In genomic region chr11:62958547-62959071, GRCh38 we compare ENCODE assay signal across 11 cellular contexts. TPM values are rescaled to one million over a fixed set of nuclear protein-coding genes. Genes with fewer than 3 reads are reported as not detected.
A peak's percentile ranks its signal among the peaks of the same experiment; 100 is the strongest.
DNase-seq lines count a peak whose midpoint lies in the region; ATAC-seq, FAIRE-seq and TF ChIP-seq lines count a peak whose summit lies in the region.
"Had no signal": no experiment of that assay in that cellular context is flagged by ENCODE, and none has a peak within 500 bp of the region (broad histone marks: within the 10 kb centered on the region; RNA-seq: fewer than 3 reads in every experiment).

No MANE protein-coding gene starts in this region.

- TF ChIP-seq RAD21 in K562 (CRISPR knock-in tag; conservative IDR thresholded peaks at IDR 0.05 in 1 of 2, IDR thresholded peaks at IDR 0.05 in 1 of 2): no peak

- H3K27ac ChIP-seq in K562 (ENCODE audit: extremely low read depth, low read depth, low read length) (no peak overlapping the region), GM23338 (ENCODE audit: low read depth) (no peak overlapping the region)
- H3K27ac ChIP-seq: thyroid gland had no signal

- 0 out of 2 replicates have a peak, but pooled peaks cover 8% of the 10 kb centered on the region for H3K9me2 ChIP-seq in GM23338 (ENCODE audit: insufficient read depth)

- CTCF ChIA-PET in K562 (lab: Yijun Ruan, JAX; ENCODE audit: low intra/inter-chr PET ratio): interaction anchor here (0.6 kb wide), 1 partner anchor 172 kb away, joined by 6 read pairs; the partner anchor contains the start of gene TMEM179B

- no TSS peak for BruUV-seq in K562 (replicated peaks; lab: Mats Ljungman, UMichigan)

- H3K27me3 Mint-ChIP-seq in GM23338 (ENCODE audit: insufficient read depth, low read depth, poor library complexity): peaks cover 13% of the 10 kb centered on the region

- no peak for TF ChIP-seq POLR2A in K562 (conservative IDR thresholded peaks at IDR 0.05)

- H3K4me1 Mint-ChIP-seq in GM23338: no peaks in the 10 kb centered on the region; the same call in 2 of the 3 replicates

- DNase-seq in NCI-H2171 treated with DMSO at 0.1 percent for 48 hours (lab: John Stamatoyannopoulos, UW) (peak; percentile 17), NCI-H2171 (lab: John Stamatoyannopoulos, UW) (no peak), K562 (ENCODE audit: extremely low read depth in 1 of 4, low spot score in 3 of 4) (no peak), kidney tubule cell (ENCODE audit: low spot score) (peak; percentile 53), ureter (ENCODE audit: low spot score) (peak; percentile 55), NCI-H2107 (lab: John Stamatoyannopoulos, UW) (no peak), GM23338 (ENCODE audit: low spot score) (no peak)
- DNase-seq: thyroid gland had no signal

- whole genome bisulfite sequencing in K562 (ENCODE audit: insufficient coverage, low coverage, missing lambda C conversion rate): 1% methylated on average over 8 of the region's 8 CpGs

- no peaks in the 10 kb centered on the region for H3K9me3 ChIP-seq in K562 (replicated peaks; ENCODE audit: control insufficient read depth, insufficient read depth, low read depth, low read length)
- H3K9me3 ChIP-seq: gastroesophageal sphincter, thyroid gland had no signal

- intact Hi-C loops in K562 (cut with micrococcal nuclease): no loop called here

- H3K79me2 ChIP-seq in K562 (ENCODE audit: control insufficient read depth, insufficient read depth, low read length) (no peaks in the 10 kb centered on the region), GM23338 (replicated peaks; ENCODE audit: insufficient read depth) (no peaks in the 10 kb centered on the region)

- POLR2A ChIA-PET in K562 (lab: Yijun Ruan, JAX): interaction anchor here (1.3 kb wide), 1 partner anchor 118 kb away, joined by 3 read pairs; no protein-coding TSS in a partner anchor

- no peak for TF ChIP-seq CTCF in K562 (IDR thresholded peaks at IDR 0.05 in 2 of 3, conservative IDR thresholded peaks at IDR 0.05 in 1 of 3; ENCODE audit: insufficient read depth in 2 of 3, low read depth in 1 of 3, low read length in 3 of 3)
- no peak for TF ChIP-seq CTCF in GM23338 (conservative IDR thresholded peaks at IDR 0.05; ENCODE audit: low read depth in 2 of 2)

- H3K9me1 ChIP-seq in K562 (ENCODE audit: control insufficient read depth, insufficient read depth, low read length): no peaks in the 10 kb centered on the region

- H3K4me2 ChIP-seq in K562 (ENCODE audit: insufficient read depth, low read length): no peak overlapping the region
- no peak overlapping the region for H3K4me2 ChIP-seq in GM23338

- H3K36me3 ChIP-seq in K562 (ENCODE audit: control insufficient read depth, insufficient read depth, low read length) (no peaks in the 10 kb centered on the region), GM23338 (ENCODE audit: insufficient read depth) (no peaks in the 10 kb centered on the region)
- H3K36me3 ChIP-seq: gastroesophageal sphincter, thyroid gland had no signal

- H4K20me1 ChIP-seq in K562 (replicated peaks; ENCODE audit: control insufficient read depth, insufficient read depth, low read length) (no peaks in the 10 kb centered on the region; the same call in 1 of the 2 replicates), GM23338 (replicated peaks; ENCODE audit: insufficient read depth) (no peaks in the 10 kb centered on the region)

- H3K4me3 ChIP-seq in K562: no peak overlapping the region
- no peak overlapping the region for H3K4me3 ChIP-seq in GM23338
- H3K4me3 ChIP-seq: gastroesophageal sphincter, thyroid gland had no signal

- no peaks in the 10 kb centered on the region; the same call in 2 of the 3 replicates for H3K9me3 Mint-ChIP-seq in GM23338
- H3K9me3 Mint-ChIP-seq: activated naive CD4-positive, alpha-beta T cell treated with anti-CD3 and anti-CD28 coated beads, Interleukin-2, amount 50 U/mL, for 72 hours had no signal

- no peak for FAIRE-seq in K562 (lab: Jason Lieb, UNC)

- peaks cover 10 to 14% of the 10 kb centered on the region in 2 experiments; a peak in 4 of 5 replicates for H3K27me3 ChIP-seq in K562 (ENCODE audit: control insufficient read depth in 2 of 2, insufficient read depth in 2 of 2, low read length in 2 of 2)
- no peaks in the 10 kb centered on the region for H3K27me3 ChIP-seq in GM23338 (ENCODE audit: insufficient read depth)
- H3K27me3 ChIP-seq: gastroesophageal sphincter, thyroid gland had no signal

- no peak overlapping the region for H3K9ac ChIP-seq in K562 (ENCODE audit: insufficient read depth in 1 of 2, low read depth in 2 of 2, low read length in 2 of 2)

- no peaks in the 10 kb centered on the region for H3K36me3 Mint-ChIP-seq in GM23338 (ENCODE audit: low read depth)
- H3K36me3 Mint-ChIP-seq: activated naive CD4-positive, alpha-beta T cell treated with anti-CD3 and anti-CD28 coated beads, Interleukin-2, amount 50 U/mL, for 72 hours had no signal

- H3K27ac Mint-ChIP-seq in GM23338: no peak overlapping the region
- H3K27ac Mint-ChIP-seq: activated naive CD4-positive, alpha-beta T cell treated with anti-CD3 and anti-CD28 coated beads, Interleukin-2, amount 50 U/mL, for 72 hours had no signal

- H3F3A ChIP-seq in GM23338 (replicated peaks; ENCODE audit: low read depth): no peaks in the 10 kb centered on the region

- in situ Hi-C loops in K562 (cut with MboI): no loop called here

- H3K4me1 ChIP-seq in K562 (replicated peaks in 1 of 2; ENCODE audit: control insufficient read depth in 2 of 2, insufficient read depth in 2 of 2, low read length in 2 of 2) (peaks cover 0 to 3% of the 10 kb centered on the region in 2 experiments; a peak in 1 of 5 replicates), GM23338 (ENCODE audit: insufficient read depth) (no peaks in the 10 kb centered on the region)

- H2AFZ ChIP-seq in K562 (ENCODE audit: low read depth, low read length): no peak overlapping the region
- no peak overlapping the region for H2AFZ ChIP-seq in GM23338

- no peak for ATAC-seq in K562
- no peak for ATAC-seq in GM23338
- ATAC-seq in GM21447 (IDR thresholded peaks at IDR 0.05; ENCODE audit: unreplicated experiment): no peak
- ATAC-seq: activated naive CD4-positive, alpha-beta T cell treated with anti-CD3 and anti-CD28 coated beads, Interleukin-2, amount 50 U/mL, for 72 hours; gastroesophageal sphincter had no signal

- no peak overlapping the region for H3K4me3 Mint-ChIP-seq in GM23338

- no peak for TF ChIP-seq EP300 in K562 (IDR thresholded peaks at IDR 0.05; ENCODE audit: low read length)

RNA-seq across cellular contexts. Expression of gene SLC22A6, which starts 26.2 kb away (rescaled TPM):
- total RNA-seq in K562 (2011; cell fraction: chromatin; rRNA removed; ENCODE audit: low replicate concordance): not detected in 2 replicates
- total RNA-seq in K562 (2011; cell fraction: nucleolus; rRNA removed): not detected in 2 replicates
- not detected in 2 replicates for total RNA-seq in K562 (2011; cell fraction: nucleoplasm; rRNA removed)
- total RNA-seq in K562 (2014; rRNA removed) (not detected in 2 replicates), K562 (2014; rRNA removed; fragmentation: Illumina TruSeq; extraction: Trizol) (not detected in 2 replicates), K562 (2015; rRNA removed; fragmentation: Illumina TruSeq; extraction: Trizol) (not detected in 2 replicates), K562 (2021) (not detected in 2 replicates), ureter (not detected)
- polyA plus RNA-seq in K562 (2011; rRNA removed) (not detected in 2 replicates), K562 (2014; fragmentation: Illumina TruSeq; extraction: Trizol) (not detected in 2 replicates), K562 (2014; fragmentation: Nextera tagmentation; extraction: Ambion mirVana) (not detected), K562 (2014; rRNA removed) (not detected in 2 replicates), GM23338 (2016; fragmentation: Nextera tagmentation; extraction: Ambion mirVana) (not detected in 2 replicates)
- polyA plus RNA-seq in K562 (2011; cell fraction: cytosol; rRNA removed): not detected in 2 replicates
- polyA plus RNA-seq in K562 (2011; cell fraction: nucleus; rRNA removed): not detected in 2 replicates
- not detected in 2 replicates for polyA plus RNA-seq in K562 (2012)
- not detected in 2 replicates for polyA minus RNA-seq in K562 (2011; rRNA and poly(A)+ RNA removed)
- polyA minus RNA-seq in K562 (2011; cell fraction: cytosol; rRNA and poly(A)+ RNA removed): not detected in 2 replicates
- polyA minus RNA-seq in K562 (2011; cell fraction: nucleus; rRNA and poly(A)+ RNA removed): not detected in 2 replicates
- total RNA-seq in GM23338 (2014; rRNA removed; shearing (Covaris generic)): not detected in 2 replicates
- total RNA-seq: activated naive CD4-positive, alpha-beta T cell treated with anti-CD3 and anti-CD28 coated beads, Interleukin-2, amount 50 U/mL, for 72 hours; gastroesophageal sphincter; thyroid gland had no signal

RNA-seq across cellular contexts. Expression of gene CHRM1, which starts 37.4 kb away (rescaled TPM):
- total RNA-seq in K562 (2011; cell fraction: chromatin; rRNA removed; ENCODE audit: low replicate concordance): not detected in 2 replicates
- total RNA-seq in K562 (2011; cell fraction: nucleolus; rRNA removed): not detected in 2 replicates
- total RNA-seq in K562 (2011; cell fraction: nucleoplasm; rRNA removed): not detected in 2 replicates
- total RNA-seq in K562 (2014; rRNA removed): not detected in 2 replicates
- not detected in 2 replicates for total RNA-seq in K562 (2014; rRNA removed; fragmentation: Illumina TruSeq; extraction: Trizol)
- not detected in 2 replicates for total RNA-seq in K562 (2015; rRNA removed; fragmentation: Illumina TruSeq; extraction: Trizol)
- total RNA-seq in K562 (2021): not detected in 2 replicates
- not detected in 2 replicates for polyA plus RNA-seq in K562 (2011; rRNA removed)
- not detected in 2 replicates for polyA plus RNA-seq in K562 (2011; cell fraction: cytosol; rRNA removed)
- not detected in 2 replicates for polyA plus RNA-seq in K562 (2011; cell fraction: nucleus; rRNA removed)
- polyA plus RNA-seq in K562 (2012): not detected in 2 replicates
- not detected in 2 replicates for polyA plus RNA-seq in K562 (2014; fragmentation: Illumina TruSeq; extraction: Trizol)
- polyA plus RNA-seq in K562 (2014; fragmentation: Nextera tagmentation; extraction: Ambion mirVana): not detected
- not detected in 2 replicates for polyA plus RNA-seq in K562 (2014; rRNA removed)
- not detected in 2 replicates for polyA minus RNA-seq in K562 (2011; rRNA and poly(A)+ RNA removed)
- polyA minus RNA-seq in K562 (2011; cell fraction: cytosol; rRNA and poly(A)+ RNA removed): not detected in 2 replicates
- polyA minus RNA-seq in K562 (2011; cell fraction: nucleus; rRNA and poly(A)+ RNA removed): not detected in 2 replicates
- not detected for total RNA-seq in ureter
- total RNA-seq in GM23338 (2014; rRNA removed; shearing (Covaris generic)): 0.14 TPM in 1 of 2 replicates, not detected in the other
- polyA plus RNA-seq in GM23338 (2016; fragmentation: Nextera tagmentation; extraction: Ambion mirVana): 0.30 and 0.44 TPM in 2 replicates
- total RNA-seq: activated naive CD4-positive, alpha-beta T cell treated with anti-CD3 and anti-CD28 coated beads, Interleukin-2, amount 50 U/mL, for 72 hours; thyroid gland had no signal

RNA-seq across cellular contexts. Expression of gene SLC22A8, which starts 57.0 kb away (rescaled TPM):
- total RNA-seq in K562 (2011; cell fraction: chromatin; rRNA removed; ENCODE audit: low replicate concordance): not detected in 2 replicates
- total RNA-seq in K562 (2011; cell fraction: nucleolus; rRNA removed): not detected in 2 replicates
- total RNA-seq in K562 (2011; cell fraction: nucleoplasm; rRNA removed): not detected in 2 replicates
- total RNA-seq in K562 (2014; rRNA removed): not detected in 2 replicates
- not detected in 2 replicates for total RNA-seq in K562 (2014; rRNA removed; fragmentation: Illumina TruSeq; extraction: Trizol)
- total RNA-seq in K562 (2015; rRNA removed; fragmentation: Illumina TruSeq; extraction: Trizol): not detected in 2 replicates
- total RNA-seq in K562 (2021): not detected in 2 replicates
- not detected in 2 replicates for polyA plus RNA-seq in K562 (2011; rRNA removed)
- not detected in 2 replicates for polyA plus RNA-seq in K562 (2011; cell fraction: cytosol; rRNA removed)
- polyA plus RNA-seq in K562 (2011; cell fraction: nucleus; rRNA removed): not detected in 2 replicates
- polyA plus RNA-seq in K562 (2012): not detected in 2 replicates
- polyA plus RNA-seq in K562 (2014; fragmentation: Illumina TruSeq; extraction: Trizol): not detected in 2 replicates
- polyA plus RNA-seq in K562 (2014; fragmentation: Nextera tagmentation; extraction: Ambion mirVana): not detected
- not detected in 2 replicates for polyA plus RNA-seq in K562 (2014; rRNA removed)
- polyA minus RNA-seq in K562 (2011; rRNA and poly(A)+ RNA removed): not detected in 2 replicates
- not detected in 2 replicates for polyA minus RNA-seq in K562 (2011; cell fraction: cytosol; rRNA and poly(A)+ RNA removed)
- polyA minus RNA-seq in K562 (2011; cell fraction: nucleus; rRNA and poly(A)+ RNA removed): not detected in 2 replicates
- total RNA-seq in ureter: not detected
- total RNA-seq in GM23338 (2014; rRNA removed; shearing (Covaris generic)): not detected in 2 replicates
- polyA plus RNA-seq in GM23338 (2016; fragmentation: Nextera tagmentation; extraction: Ambion mirVana): not detected in 2 replicates
- total RNA-seq: activated naive CD4-positive, alpha-beta T cell treated with anti-CD3 and anti-CD28 coated beads, Interleukin-2, amount 50 U/mL, for 72 hours; gastroesophageal sphincter; thyroid gland had no signal

Comparison
In these comparisons a context has a peak if more than half of its experiments do, and no peak if none do; other contexts are left out.
1. DNase-seq: peak in NCI-H2171 treated with DMSO at 0.1 percent for 48 hours (single experiment), kidney tubule cell (single experiment) and ureter (single experiment); none in NCI-H2171 (single experiment), K562 (0 of 4), NCI-H2107 (single experiment) and GM23338 (single experiment).